ENCODE assay signal across 8 cellular contexts in genomic region chr18:79523738-79524180, GRCh38.
DNase-seq lines count a peak whose midpoint lies in the region; ATAC-seq and TF ChIP-seq lines count a peak whose summit lies in the region.

No MANE protein-coding gene starts in this region.

- H3K4me3 Mint-ChIP-seq in CD14-positive monocyte (peak overlapping the region; percentile 31 to 72), nephron progenitor cell (no peak overlapping the region), type B pancreatic cell (no peak overlapping the region)

- TF ChIP-seq CTCF in CD14-positive monocyte (IDR thresholded peaks at IDR 0.05) (no peak), nephron progenitor cell (IDR thresholded peaks at IDR 0.05) (no peak), type B pancreatic cell (conservative IDR thresholded peaks at IDR 0.05) (no peak)

- H3K27ac Mint-ChIP-seq in CD14-positive monocyte (peak overlapping the region in 3 of 7 donors; percentile 37 to 80 (median 50)), nephron progenitor cell (peak overlapping the region; percentile 45), type B pancreatic cell (no peak overlapping the region)

- DNase-seq in CD14-positive monocyte (ENCODE audit: low spot score) (peak; percentile 47), activated T-cell treated with anti-CD3 and anti-CD28 coated beads for 24 hours (ENCODE audit: low read depth) (peak; percentile 71), nephron progenitor cell (no peak), type B pancreatic cell (ENCODE audit: extremely low spot score, unreplicated experiment) (no peak), NCI-H446 (lab: John Stamatoyannopoulos, UW) (no peak)
- peak; percentile 95 for DNase-seq in Jurkat, Clone E6-1 (ENCODE audit: low read depth, low spot score)

- peak overlapping the region; percentile 47 for H3K4me3 ChIP-seq in Jurkat, Clone E6-1 (ENCODE audit: low read length)

- H3K4me1 Mint-ChIP-seq in CD14-positive monocyte: peaks cover 25% of the 10 kb centered on the region
- peaks cover 40% of the 10 kb centered on the region for H3K4me1 Mint-ChIP-seq in nephron progenitor cell
- H3K4me1 Mint-ChIP-seq in type B pancreatic cell (ENCODE audit: unreplicated experiment): peaks cover 20% of the 10 kb centered on the region

- H3K27me3 Mint-ChIP-seq in CD14-positive monocyte (ENCODE audit: low read depth in 3 of 3) (peaks cover 26 to 54% (median 29%) of the 10 kb centered on the region in 3 donors), nephron progenitor cell (ENCODE audit: low read depth, poor library complexity) (peaks cover 18% of the 10 kb centered on the region), type B pancreatic cell (peaks cover 11% of the 10 kb centered on the region)

- peaks cover 20 to 23% of the 10 kb centered on the region in 2 donors for H3K36me3 Mint-ChIP-seq in CD14-positive monocyte
- H3K36me3 Mint-ChIP-seq in nephron progenitor cell (ENCODE audit: low read depth): no peaks in the 10 kb centered on the region
- no peaks in the 10 kb centered on the region for H3K36me3 Mint-ChIP-seq in type B pancreatic cell

- intact Hi-C loops in CD14-positive monocyte (cut with micrococcal nuclease): no loop called here

- peaks cover 0 to 9% (median 0%) of the 10 kb centered on the region in 7 donors for H3K9me3 Mint-ChIP-seq in CD14-positive monocyte
- H3K9me3 Mint-ChIP-seq in nephron progenitor cell: no peaks in the 10 kb centered on the region
- H3K9me3 Mint-ChIP-seq in type B pancreatic cell: no peaks in the 10 kb centered on the region

- ATAC-seq in GM21423 (IDR thresholded peaks at IDR 0.05; ENCODE audit: unreplicated experiment) (peak; percentile 61), GM18873 (IDR thresholded peaks at IDR 0.05; ENCODE audit: low FRiP score, unreplicated experiment) (no peak)

Comparison
In these comparisons a context has a peak if more than half of its experiments do, and no peak if none do; other contexts are left out.
1. DNase-seq: peak in CD14-positive monocyte (single experiment), Jurkat, Clone E6-1 (single experiment) and activated T-cell treated with anti-CD3 and anti-CD28 coated beads for 24 hours (single experiment); none in nephron progenitor cell (single experiment), type B pancreatic cell (single experiment) and NCI-H446 (0 of 2).
2. H3K4me3 Mint-ChIP-seq: peak in CD14-positive monocyte (2 of 2); none in nephron progenitor cell (single experiment) and type B pancreatic cell (single experiment).